2 cellular contexts compared by ENCODE assay signal in the genomic region with DNA sequence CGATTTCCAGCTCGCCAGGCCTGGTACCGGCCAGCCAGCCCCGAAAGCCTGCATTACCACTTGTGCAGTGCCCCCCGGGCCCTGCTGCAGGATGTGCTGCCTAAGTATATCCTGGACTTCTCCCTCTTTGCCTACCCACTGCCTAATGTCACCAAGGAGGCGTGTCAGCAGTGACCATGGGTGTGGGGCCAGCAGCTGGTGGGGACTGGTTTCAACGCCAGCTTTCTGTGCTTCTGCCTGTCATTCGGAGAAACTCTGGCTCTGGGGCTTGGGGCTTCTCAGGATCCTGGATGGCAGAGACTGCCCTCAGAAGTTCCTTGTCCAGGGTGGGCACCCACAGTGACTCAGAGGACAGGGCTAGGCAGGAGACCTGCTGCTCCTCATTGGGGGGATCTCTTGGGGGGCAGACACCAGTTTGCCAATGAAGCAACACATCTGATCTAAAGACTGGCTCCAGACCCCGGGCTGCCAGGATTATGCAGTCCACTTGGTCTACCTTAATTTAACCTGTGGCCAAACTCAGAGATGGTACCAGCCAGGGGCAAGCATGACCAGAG.
TF ChIP-seq lines count a peak whose summit lies in the region.

No MANE protein-coding gene starts in this region.

TF ChIP-seq in A549, 52 proteins besides CTCF, POLR2A, EP300 and RAD21:
- TF ChIP-seq EHF (CRISPR knock-in tag; IDR thresholded peaks at IDR 0.05) = no peak
- TF ChIP-seq CBX2 (IDR thresholded peaks at IDR 0.05; ENCODE audit: borderline replicate concordance, low read depth) = no peak
- TF ChIP-seq NR3C1 (IDR thresholded peaks at IDR 0.05) = no peak
- no peak for TF ChIP-seq HOXA7 (CRISPR knock-in tag; IDR thresholded peaks at IDR 0.05)
- TF ChIP-seq ZNF302 (CRISPR knock-in tag; IDR thresholded peaks at IDR 0.05) = no peak
- no peak for TF ChIP-seq CHD2 (IDR thresholded peaks at IDR 0.05; ENCODE audit: low read length, partially characterized antibody)
- no peak for TF ChIP-seq POLR2AphosphoS2 (conservative IDR thresholded peaks at IDR 0.05; ENCODE audit: low read length)
- no peak for TF ChIP-seq KDM5A (IDR thresholded peaks at IDR 0.05)
- no peak for TF ChIP-seq KDM1A (IDR thresholded peaks at IDR 0.05; ENCODE audit: low read depth)
- no peak for TF ChIP-seq RCOR1 (IDR thresholded peaks at IDR 0.05; ENCODE audit: low read depth, low read length)
- TF ChIP-seq CHD4 (IDR thresholded peaks at IDR 0.05; ENCODE audit: borderline replicate concordance) = no peak
- no peak for TF ChIP-seq ESRRA (IDR thresholded peaks at IDR 0.05; ENCODE audit: borderline replicate concordance, low read length)
- TF ChIP-seq, protein P1, sequence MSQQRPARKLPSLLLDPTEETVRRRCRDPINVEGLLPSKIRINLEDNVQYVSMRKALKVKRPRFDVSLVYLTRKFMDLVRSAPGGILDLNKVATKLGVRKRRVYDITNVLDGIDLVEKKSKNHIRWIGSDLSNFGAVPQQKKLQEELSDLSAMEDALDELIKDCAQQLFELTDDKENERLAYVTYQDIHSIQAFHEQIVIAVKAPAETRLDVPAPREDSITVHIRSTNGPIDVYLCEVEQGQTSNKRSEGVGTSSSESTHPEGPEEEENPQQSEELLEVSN (IDR thresholded peaks at IDR 0.05; ENCODE audit: borderline replicate concordance, low read depth) = no peak
- no peak for TF ChIP-seq ELK1 (IDR thresholded peaks at IDR 0.05; ENCODE audit: low read depth, low read length)
- TF ChIP-seq, protein P2, sequence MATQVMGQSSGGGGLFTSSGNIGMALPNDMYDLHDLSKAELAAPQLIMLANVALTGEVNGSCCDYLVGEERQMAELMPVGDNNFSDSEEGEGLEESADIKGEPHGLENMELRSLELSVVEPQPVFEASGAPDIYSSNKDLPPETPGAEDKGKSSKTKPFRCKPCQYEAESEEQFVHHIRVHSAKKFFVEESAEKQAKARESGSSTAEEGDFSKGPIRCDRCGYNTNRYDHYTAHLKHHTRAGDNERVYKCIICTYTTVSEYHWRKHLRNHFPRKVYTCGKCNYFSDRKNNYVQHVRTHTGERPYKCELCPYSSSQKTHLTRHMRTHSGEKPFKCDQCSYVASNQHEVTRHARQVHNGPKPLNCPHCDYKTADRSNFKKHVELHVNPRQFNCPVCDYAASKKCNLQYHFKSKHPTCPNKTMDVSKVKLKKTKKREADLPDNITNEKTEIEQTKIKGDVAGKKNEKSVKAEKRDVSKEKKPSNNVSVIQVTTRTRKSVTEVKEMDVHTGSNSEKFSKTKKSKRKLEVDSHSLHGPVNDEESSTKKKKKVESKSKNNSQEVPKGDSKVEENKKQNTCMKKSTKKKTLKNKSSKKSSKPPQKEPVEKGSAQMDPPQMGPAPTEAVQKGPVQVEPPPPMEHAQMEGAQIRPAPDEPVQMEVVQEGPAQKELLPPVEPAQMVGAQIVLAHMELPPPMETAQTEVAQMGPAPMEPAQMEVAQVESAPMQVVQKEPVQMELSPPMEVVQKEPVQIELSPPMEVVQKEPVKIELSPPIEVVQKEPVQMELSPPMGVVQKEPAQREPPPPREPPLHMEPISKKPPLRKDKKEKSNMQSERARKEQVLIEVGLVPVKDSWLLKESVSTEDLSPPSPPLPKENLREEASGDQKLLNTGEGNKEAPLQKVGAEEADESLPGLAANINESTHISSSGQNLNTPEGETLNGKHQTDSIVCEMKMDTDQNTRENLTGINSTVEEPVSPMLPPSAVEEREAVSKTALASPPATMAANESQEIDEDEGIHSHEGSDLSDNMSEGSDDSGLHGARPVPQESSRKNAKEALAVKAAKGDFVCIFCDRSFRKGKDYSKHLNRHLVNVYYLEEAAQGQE (IDR thresholded peaks at IDR 0.05) = no peak
- TF ChIP-seq NPAS2 (CRISPR knock-in tag; IDR thresholded peaks at IDR 0.05; ENCODE audit: borderline replicate concordance) = no peak
- TF ChIP-seq, protein P3, sequence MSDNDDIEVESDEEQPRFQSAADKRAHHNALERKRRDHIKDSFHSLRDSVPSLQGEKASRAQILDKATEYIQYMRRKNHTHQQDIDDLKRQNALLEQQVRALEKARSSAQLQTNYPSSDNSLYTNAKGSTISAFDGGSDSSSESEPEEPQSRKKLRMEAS (IDR thresholded peaks at IDR 0.05) = no peak
- no peak for TF ChIP-seq RNF2 (IDR thresholded peaks at IDR 0.05; ENCODE audit: borderline replicate concordance, low read depth)
- no peak for TF ChIP-seq FOSB (CRISPR knock-in tag; IDR thresholded peaks at IDR 0.05)

TF ChIP-seq in GM12878, 131 proteins besides CTCF, POLR2A, EP300 and RAD21:
- TF ChIP-seq JUNB (IDR thresholded peaks at IDR 0.05) = no peak
- TF ChIP-seq TCF12 (IDR thresholded peaks at IDR 0.05; ENCODE audit: low read depth, low read length) = no peak
- no peak for TF ChIP-seq TBL1XR1 (IDR thresholded peaks at IDR 0.05; ENCODE audit: low read depth, low read length)
- no peak for TF ChIP-seq NR2C1 (IDR thresholded peaks at IDR 0.05)
- no peak for TF ChIP-seq E2F4 (IDR thresholded peaks at IDR 0.05; ENCODE audit: low read depth, low read length)
- TF ChIP-seq MXI1 (IDR thresholded peaks at IDR 0.05; ENCODE audit: low read depth, low read length) = no peak
- no peak for TF ChIP-seq CBFB (IDR thresholded peaks at IDR 0.05; ENCODE audit: low read depth)
- TF ChIP-seq SMC3 (IDR thresholded peaks at IDR 0.05; ENCODE audit: borderline replicate concordance, low read length) = no peak
- TF ChIP-seq RFX5 (IDR thresholded peaks at IDR 0.05; ENCODE audit: low read depth, low read length) = no peak
- TF ChIP-seq IRF3 (IDR thresholded peaks at IDR 0.05) = no peak
- no peak for TF ChIP-seq ATF2 (IDR thresholded peaks at IDR 0.05; ENCODE audit: low read length)
- TF ChIP-seq YY1 (IDR thresholded peaks at IDR 0.05; ENCODE audit: low read depth, low read length) = no peak
- no peak for TF ChIP-seq CUX1 (IDR thresholded peaks at IDR 0.05; ENCODE audit: insufficient replicate concordance, low read depth, low read length)
- TF ChIP-seq DPF2 (IDR thresholded peaks at IDR 0.05) = no peak
